In the genomic region with DNA sequence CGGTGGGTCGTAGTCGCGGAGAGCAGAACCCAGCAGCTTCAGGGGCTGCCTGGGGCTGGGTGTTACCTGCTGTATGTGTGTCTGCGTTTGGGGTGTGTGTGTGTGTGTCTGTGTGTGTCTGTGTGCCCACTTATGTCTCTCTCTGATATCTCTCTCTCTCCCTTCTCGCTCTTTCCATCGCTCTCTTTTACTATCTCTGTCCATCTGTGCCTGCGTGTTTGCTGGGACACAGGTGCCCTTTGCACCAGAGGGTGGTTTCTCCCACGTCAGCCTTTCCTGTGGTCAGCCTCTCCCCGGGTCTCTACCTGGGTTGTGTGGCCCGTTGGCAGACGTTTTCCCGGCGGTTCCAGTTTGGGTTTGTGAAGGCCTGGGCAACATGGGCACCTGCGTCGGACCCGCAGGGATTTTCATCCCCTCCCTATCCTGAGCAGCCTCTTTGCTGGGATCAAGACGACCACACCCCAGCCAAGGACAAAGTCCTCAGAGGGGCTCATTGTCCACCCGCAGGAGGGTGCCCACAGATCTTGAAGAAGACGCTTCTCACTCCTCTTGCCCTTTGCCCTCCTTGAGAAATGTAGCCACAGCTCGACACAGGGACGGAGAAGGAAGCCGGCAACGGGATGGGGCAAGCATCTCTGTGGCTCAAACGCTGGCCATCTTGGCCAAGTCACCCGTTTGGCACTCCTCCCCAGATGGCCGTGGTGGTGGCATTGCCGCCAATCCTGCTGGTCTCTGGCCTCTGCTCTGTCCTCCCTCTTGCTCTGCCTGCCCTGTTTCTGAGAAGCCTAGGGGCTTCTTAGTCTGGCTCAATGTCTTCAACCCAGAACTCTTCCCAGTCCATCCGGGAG, we compare ENCODE assay signal across 15 cellular contexts. TPM values are rescaled to one million over a fixed set of nuclear protein-coding genes. Genes with fewer than 3 reads are reported as not detected.
DNase-seq lines count a peak whose midpoint lies in the region; ATAC-seq and TF ChIP-seq lines count a peak whose summit lies in the region.
"Had no signal": no experiment of that assay in that cellular context is flagged by ENCODE, and none has a peak within 500 bp of the region (broad histone marks: within the 10 kb centered on the region; RNA-seq: fewer than 3 reads in every experiment).

No MANE protein-coding gene starts in this region.

- no peak for TF ChIP-seq CTCF in right atrium auricular region (IDR thresholded peaks at IDR 0.05)
- no peak for TF ChIP-seq CTCF in psoas muscle (IDR thresholded peaks at IDR 0.05)

- H3K9ac ChIP-seq in HUES6 (ENCODE audit: low read length): no peak overlapping the region

- intact Hi-C loops in psoas muscle (cut with DNase I): no loop called here

- H3K27ac ChIP-seq in ACC112 (ENCODE audit: low read depth, low read length): no peak overlapping the region
- no peak overlapping the region for H3K27ac ChIP-seq in HUES6 (ENCODE audit: low read depth, low read length)
- no peak overlapping the region for H3K27ac ChIP-seq in right atrium auricular region
- H3K27ac ChIP-seq in psoas muscle: no peak overlapping the region
- H3K27ac ChIP-seq: PC-9 had no signal

- no peak for TF ChIP-seq POLR2A in erythroblast (IDR thresholded peaks at IDR 0.05; ENCODE audit: low read length)

- H3K4me1 ChIP-seq in ACC112 (ENCODE audit: control insufficient read depth, insufficient read depth, low read length, unreplicated experiment) (no peaks in the 10 kb centered on the region), HUES6 (ENCODE audit: control insufficient read depth, insufficient read depth, low read length) (no peaks in the 10 kb centered on the region), right atrium auricular region (peaks cover 0 to 13% of the 10 kb centered on the region in 2 donors), psoas muscle (no peaks in the 10 kb centered on the region)

- H3K9me3 ChIP-seq in HUES6 (ENCODE audit: control insufficient read depth, insufficient read depth, low read depth, low read length): 0 out of 2 replicates have a peak, but pooled peaks cover 3% of the 10 kb centered on the region
- no peaks in the 10 kb centered on the region for H3K9me3 ChIP-seq in right atrium auricular region
- peaks cover 3% of the 10 kb centered on the region for H3K9me3 ChIP-seq in psoas muscle

- H3K36me3 ChIP-seq in ACC112 (ENCODE audit: insufficient read depth, low read length): no peaks in the 10 kb centered on the region
- no peaks in the 10 kb centered on the region for H3K36me3 ChIP-seq in HUES6 (ENCODE audit: control insufficient read depth, insufficient read depth, low read length)
- no peaks in the 10 kb centered on the region for H3K36me3 ChIP-seq in right atrium auricular region
- H3K36me3 ChIP-seq in psoas muscle (ENCODE audit: insufficient read depth in 1 of 2, low read depth in 1 of 2): no peaks in the 10 kb centered on the region

- 82 to 86% (median 83%) methylated on average over 27 to 29 of the region's 29 CpGs for WGBS in psoas muscle, 3 donors

- H3K4me3 ChIP-seq in ACC112 (ENCODE audit: low read depth, low read length) (peak overlapping the region; percentile 71; the same call in 1 of the 2 replicates), HUES6 (ENCODE audit: low read depth, low read length) (peak overlapping the region; percentile 57), right atrium auricular region (peak overlapping the region; percentile 37 to 72), psoas muscle (peak overlapping the region; percentile 59)
- H3K4me3 ChIP-seq: PC-9 had no signal

- H2AFZ ChIP-seq in ACC112 (ENCODE audit: low read length, unreplicated experiment): no peak overlapping the region
- H2AFZ ChIP-seq: PC-9 had no signal

- ATAC-seq in psoas muscle: no peak
- ATAC-seq in GM21528 (IDR thresholded peaks at IDR 0.05; ENCODE audit: low FRiP score, unreplicated experiment): no peak
- no peak for ATAC-seq in HG03521 (IDR thresholded peaks at IDR 0.05; ENCODE audit: unreplicated experiment)
- ATAC-seq: left colon had no signal

- no peaks in the 10 kb centered on the region for H3K27me3 ChIP-seq in ACC112 (ENCODE audit: insufficient read depth, low read length)
- H3K27me3 ChIP-seq in HUES6 (ENCODE audit: control insufficient read depth, insufficient read depth, low read length): no peaks in the 10 kb centered on the region
- no peaks in the 10 kb centered on the region for H3K27me3 ChIP-seq in right atrium auricular region
- H3K27me3 ChIP-seq in psoas muscle (ENCODE audit: insufficient read depth in 3 of 3, low read length in 2 of 3): peaks cover 0 to 7% (median 2%) of the 10 kb centered on the region in 3 donors

- no peaks in the 10 kb centered on the region for H3K79me2 ChIP-seq in ACC112 (ENCODE audit: control insufficient read depth, insufficient read depth, low read length, unreplicated experiment)

- DNase-seq in right atrium auricular region (ENCODE audit: low spot score) (no peak), psoas muscle (no peak), SKM-1 (lab: John Stamatoyannopoulos, UW; ENCODE audit: unreplicated experiment) (no peak), erythroblast (lab: John Stamatoyannopoulos, UW) (no peak)
- DNase-seq: activated CD4-positive, alpha-beta memory T cell treated with anti-CD3 and anti-CD28 coated beads, Interleukin-2, amount 10 ng/mL, durations not matched to agents 7 days and 5 days; GDM1; left colon; naive B cell; PC-9; stimulated activated CD4-positive, alpha-beta T cell treated with anti-CD3 and anti-CD28 coated beads, Interleukin-4, amount 100 ng/mL, for 4 hours; SW 1271 had no signal

RNA-seq across cellular contexts. Expression of a gene that starts 43.3 kb away (rescaled TPM):
- total RNA-seq in right atrium auricular region (10 to 100 TPM; 46.2 to 48.0 TPM), psoas muscle (10 to 100 TPM; 31.2 to 78.4 (median 65.7) TPM)
- 100 to 1,000 TPM in 1 of 3 donors, 10 to 100 TPM in 2; 30.5 to 114 (median 39.6) TPM for polyA plus RNA-seq in psoas muscle

RNA-seq across cellular contexts. Expression of a gene that starts 43.8 kb away (rescaled TPM):
- total RNA-seq in right atrium auricular region: 1 to 10 TPM; 2.4 to 3.1 TPM
- total RNA-seq in psoas muscle: 1 to 10 TPM; 2.5 to 4.1 (median 3.6) TPM
- polyA plus RNA-seq in psoas muscle: 1 to 10 TPM; 3.1 to 6.0 (median 3.6) TPM
